In genomic region chr10:113264333-113265131, GRCh38 we compare ENCODE assay signal across 25 cellular contexts.
"Had no signal": no experiment of that assay in that cellular context is flagged by ENCODE, and none has a peak within 500 bp of the region (broad histone marks: within the 10 kb centered on the region; RNA-seq: fewer than 3 reads in every experiment).

No MANE protein-coding gene starts in this region.

- H3K27me3 ChIP-seq: colonic mucosa, gastrocnemius medialis, neutrophil, pancreas had no signal

- H3K36me3 Mint-ChIP-seq: immature natural killer cell; naive thymus-derived CD4-positive, alpha-beta T cell had no signal

- H3K4me3 ChIP-seq: colonic mucosa, gastrocnemius medialis, heart left ventricle, left ventricle myocardium inferior, pancreas, smooth muscle cell, transverse colon had no signal

- H3K36me3 ChIP-seq: colonic mucosa, gastrocnemius medialis, heart left ventricle, left ventricle myocardium inferior, neutrophil, pancreas, transverse colon had no signal

- ATAC-seq: gastrocnemius medialis; heart left ventricle; naive thymus-derived CD4-positive, alpha-beta T cell; sciatic nerve had no signal

- H3K27ac Mint-ChIP-seq: activated T-cell treated with anti-CD3 and anti-CD28 coated beads, Interleukin-2, amount 50 U/mL, for 72 hours; immature natural killer cell; naive thymus-derived CD4-positive, alpha-beta T cell had no signal

- H3K9me3 Mint-ChIP-seq: activated T-cell treated with anti-CD3 and anti-CD28 coated beads, Interleukin-2, amount 50 U/mL, for 72 hours; central memory CD8-positive, alpha-beta T cell; immature natural killer cell; naive thymus-derived CD4-positive, alpha-beta T cell had no signal

- H3K27ac ChIP-seq: colonic mucosa, gastrocnemius medialis, heart left ventricle, left ventricle myocardium inferior, neutrophil, pancreas, transverse colon had no signal

- H3K4me1 ChIP-seq: colonic mucosa, gastrocnemius medialis, left ventricle myocardium inferior, pancreas had no signal

- H3K9me3 ChIP-seq: colonic mucosa, gastrocnemius medialis, heart left ventricle, left ventricle myocardium inferior, neutrophil, pancreas, transverse colon had no signal

- H3K4me1 Mint-ChIP-seq: central memory CD8-positive, alpha-beta T cell; immature natural killer cell had no signal

- DNase-seq: activated CD4-positive, alpha-beta T cell treated with anti-CD3 and anti-CD28 coated beads, Interleukin-2, amount 50 U/mL, for 1 hour; activated CD4-positive, CD25-positive, alpha-beta regulatory T cell treated with anti-CD3 and anti-CD28 coated beads, Interleukin-2, amount 50 U/mL, for 72 hours; activated CD8-positive, alpha-beta memory T cell treated with anti-CD3 and anti-CD28 coated beads, Interleukin-2, amount 50 U/mL, for 48 hours; activated effector memory CD4-positive, alpha-beta T cell treated with anti-CD3 and anti-CD28 coated beads, Interleukin-2, amount 50 U/mL, for 16 hours; activated naive CD4-positive, alpha-beta T cell treated with anti-CD3 and anti-CD28 coated beads, Interleukin-2, amount 50 U/mL, for 16 hours; activated T-cell treated with anti-CD3 and anti-CD28 coated beads, Interleukin-2, amount 50 U/mL, for 72 hours; aorta; colonic mucosa; erythroblast; gastrocnemius medialis; heart left ventricle; immature natural killer cell; kidney glomerular epithelial cell; left ventricle myocardium inferior; mammary epithelial cell; naive thymus-derived CD4-positive, alpha-beta T cell; stimulated activated CD4-positive, alpha-beta T cell treated with anti-CD3 and anti-CD28 coated beads, Interleukin-4, amount 100 ng/mL, for 24 hours; stimulated activated naive CD4-positive, alpha-beta T cell; substantia nigra; transverse colon had no signal

- H3K4me3 Mint-ChIP-seq: activated T-cell treated with anti-CD3 and anti-CD28 coated beads, Interleukin-2, amount 50 U/mL, for 72 hours; central memory CD8-positive, alpha-beta T cell; immature natural killer cell; naive thymus-derived CD4-positive, alpha-beta T cell had no signal
